1 cellular context compared by ENCODE assay signal in the genomic region with DNA sequence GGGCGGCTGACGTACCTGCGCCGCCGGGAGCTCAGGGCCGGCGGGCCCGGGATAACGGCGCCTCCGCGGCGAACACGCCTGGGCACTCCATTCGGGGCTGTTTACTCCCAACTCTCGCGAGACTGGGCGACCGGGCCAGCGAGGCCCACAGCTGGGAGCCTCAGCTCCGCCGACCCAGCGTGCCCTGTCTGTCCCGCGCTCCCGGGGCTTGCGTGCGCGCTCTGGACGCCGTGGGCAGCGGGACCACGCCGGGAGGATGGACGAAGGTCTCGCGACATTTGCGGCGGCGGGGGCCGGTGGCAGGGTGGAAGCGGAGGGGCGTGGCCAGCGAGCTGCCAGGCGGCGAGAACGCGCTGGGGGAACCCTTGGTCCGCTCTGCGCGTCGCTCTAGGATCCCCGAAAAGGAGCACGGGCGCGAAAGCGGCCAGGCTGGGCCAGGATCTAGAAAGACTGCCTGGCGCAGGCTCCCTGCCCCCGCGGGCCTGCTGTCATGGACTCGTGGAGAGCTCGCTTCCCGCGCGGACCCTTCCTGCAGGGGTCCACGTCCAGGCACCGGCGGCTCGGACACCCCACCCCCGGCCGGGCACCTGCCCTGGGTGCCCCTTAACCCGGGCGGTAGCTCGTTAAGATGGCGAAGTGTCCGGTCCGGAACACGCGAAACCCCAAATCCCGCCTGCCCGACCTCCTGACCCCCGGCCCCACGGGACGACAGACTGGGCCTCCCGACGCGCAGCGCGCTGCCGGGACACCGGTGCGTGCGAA.
A peak's percentile ranks its signal among the peaks of the same experiment; 100 is the strongest.
TF ChIP-seq lines count a peak whose summit lies in the region.

A gene (minus strand): TSS at position 223 of the 762 bp plus-strand sequence. CDS start 15,159 bp downstream, outside the sequence.

TF ChIP-seq in HepG2, 621 proteins besides CTCF, POLR2A, EP300 and RAD21 (continued from another document and continues in another):
- TF ChIP-seq, protein P1, sequence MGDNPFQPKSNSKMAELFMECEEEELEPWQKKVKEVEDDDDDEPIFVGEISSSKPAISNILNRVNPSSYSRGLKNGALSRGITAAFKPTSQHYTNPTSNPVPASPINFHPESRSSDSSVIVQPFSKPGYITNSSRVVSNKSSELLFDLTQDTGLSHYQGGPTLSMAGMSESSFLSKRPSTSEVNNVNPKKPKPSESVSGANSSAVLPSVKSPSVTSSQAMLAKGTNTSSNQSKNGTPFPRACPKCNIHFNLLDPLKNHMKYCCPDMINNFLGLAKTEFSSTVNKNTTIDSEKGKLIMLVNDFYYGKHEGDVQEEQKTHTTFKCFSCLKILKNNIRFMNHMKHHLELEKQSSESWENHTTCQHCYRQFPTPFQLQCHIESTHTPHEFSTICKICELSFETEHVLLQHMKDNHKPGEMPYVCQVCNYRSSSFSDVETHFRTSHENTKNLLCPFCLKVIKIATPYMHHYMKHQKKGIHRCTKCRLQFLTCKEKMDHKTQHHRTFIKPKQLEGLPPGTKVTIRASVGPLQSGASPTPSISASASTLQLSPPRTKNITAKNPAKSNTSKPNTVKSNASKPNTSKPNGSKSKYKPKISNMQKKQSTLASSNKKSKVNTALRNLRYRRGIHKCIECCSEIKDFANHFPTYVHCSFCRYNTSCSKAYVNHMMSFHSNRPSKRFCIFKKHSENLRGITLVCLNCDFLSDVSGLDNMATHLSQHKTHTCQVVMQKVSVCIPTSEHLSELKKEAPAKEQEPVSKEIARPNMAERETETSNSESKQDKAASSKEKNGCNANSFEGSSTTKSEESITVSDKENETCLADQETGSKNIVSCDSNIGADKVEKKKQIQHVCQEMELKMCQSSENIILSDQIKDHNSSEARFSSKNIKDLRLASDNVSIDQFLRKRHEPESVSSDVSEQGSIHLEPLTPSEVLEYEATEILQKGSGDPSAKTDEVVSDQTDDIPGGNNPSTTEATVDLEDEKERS (CRISPR knock-in tag; IDR thresholded peaks at IDR 0.05) = no peak
- TF ChIP-seq IKZF4 (CRISPR knock-in tag; IDR thresholded peaks at IDR 0.05; ENCODE audit: borderline replicate concordance, low read depth, not compliant biosample characterization) (peak; percentile 22), REPIN1 (CRISPR knock-in tag; IDR thresholded peaks at IDR 0.05; ENCODE audit: borderline replicate concordance, low read depth) (no peak), PLRG1 (conservative IDR thresholded peaks at IDR 0.05) (no peak), JUND (CRISPR knock-in tag; IDR thresholded peaks at IDR 0.05) (peak; percentile 48; the same call in 1 of the 2 replicates), ZC3H4 (CRISPR knock-in tag; IDR thresholded peaks at IDR 0.05; ENCODE audit: borderline replicate concordance) (0 out of 2 replicates have a peak, but pooled peaks have one; percentile 38), TEAD2 (CRISPR knock-in tag; IDR thresholded peaks at IDR 0.05) (0 out of 2 replicates have a peak, but pooled peaks have one; percentile 0), SNAPC2 (CRISPR knock-in tag; IDR thresholded peaks at IDR 0.05) (peak; percentile 52; the same call in 1 of the 2 replicates), KMT2B (CRISPR knock-in tag; IDR thresholded peaks at IDR 0.05) (peak; percentile 96), ZNF749 (CRISPR knock-in tag; IDR thresholded peaks at IDR 0.05; ENCODE audit: borderline replicate concordance) (no peak; the same call in none of the 2 replicates), KLF16 (CRISPR knock-in tag; IDR thresholded peaks at IDR 0.05) (peak in 1 of 2 experiments; percentile 96; a peak in 2 of 4 replicates), RXRA (CRISPR knock-in tag; IDR thresholded peaks at IDR 0.05) (peak; percentile 89), TCF12 (IDR thresholded peaks at IDR 0.05) (no peak), TCF12 (CRISPR knock-in tag; IDR thresholded peaks at IDR 0.05) (peak; percentile 90; the same call in 1 of the 2 replicates), IKZF1 (IDR thresholded peaks at IDR 0.05) (no peak), ZNF263 (CRISPR knock-in tag; IDR thresholded peaks at IDR 0.05) (0 out of 2 replicates have a peak, but pooled peaks have one; percentile 8), ZBTB8A (CRISPR knock-in tag; IDR thresholded peaks at IDR 0.05; ENCODE audit: borderline replicate concordance, low read depth) (peak; percentile 69; the same call in 1 of the 2 replicates), PITX1 (CRISPR knock-in tag; IDR thresholded peaks at IDR 0.05) (peak; percentile 60), ZNF589 (CRISPR knock-in tag; conservative IDR thresholded peaks at IDR 0.05) (no peak; the same call in none of the 2 replicates), SMARCC2 (IDR thresholded peaks at IDR 0.05) (no peak), ZNF644 (CRISPR knock-in tag; IDR thresholded peaks at IDR 0.05; ENCODE audit: low read depth) (0 out of 2 replicates have a peak, but pooled peaks have one; percentile 27), PAX8 (CRISPR knock-in tag; IDR thresholded peaks at IDR 0.05; ENCODE audit: borderline replicate concordance) (no peak), ZNF841 (CRISPR knock-in tag; IDR thresholded peaks at IDR 0.05; ENCODE audit: borderline replicate concordance) (no peak), ZMYM2 (CRISPR knock-in tag; IDR thresholded peaks at IDR 0.05) (peak; percentile 66), ZSCAN29 (CRISPR knock-in tag; conservative IDR thresholded peaks at IDR 0.05) (peak; percentile 74), NBN (conservative IDR thresholded peaks at IDR 0.05) (no peak), ZFP36L1 (CRISPR knock-in tag; IDR thresholded peaks at IDR 0.05) (peak; percentile 73), RBM22 (optimal IDR thresholded peaks at IDR 0.05; ENCODE audit: low read length) (peak; percentile 74), PCBP1 (IDR thresholded peaks at IDR 0.05; ENCODE audit: borderline replicate concordance, low read depth, low read length) (peak; percentile 82; the same call in 1 of the 2 replicates), ZNF317 (CRISPR knock-in tag; IDR thresholded peaks at IDR 0.05) (peak; percentile 76), RFXANK (CRISPR knock-in tag; IDR thresholded peaks at IDR 0.05) (peak; percentile 48; the same call in 1 of the 2 replicates), STAT5B (CRISPR knock-in tag; IDR thresholded peaks at IDR 0.05) (peak; percentile 21; the same call in 1 of the 2 replicates), RFXAP (CRISPR knock-in tag; IDR thresholded peaks at IDR 0.05; ENCODE audit: borderline replicate concordance) (no peak; the same call in 1 of the 2 replicates), SIX1 (CRISPR knock-in tag; IDR thresholded peaks at IDR 0.05; ENCODE audit: borderline replicate concordance) (no peak), PRPF4 (IDR thresholded peaks at IDR 0.05; ENCODE audit: low read depth, low read length, poor library complexity, severe bottlenecking) (no peak), ZNF484 (CRISPR knock-in tag; IDR thresholded peaks at IDR 0.05; ENCODE audit: borderline replicate concordance, low read depth) (no peak), ZNF441 (CRISPR knock-in tag; IDR thresholded peaks at IDR 0.05; ENCODE audit: borderline replicate concordance) (peak; percentile 81; the same call in 1 of the 2 replicates), THAP11 (CRISPR knock-in tag; IDR thresholded peaks at IDR 0.05) (peak; percentile 90), ZNF256 (CRISPR knock-in tag; conservative IDR thresholded peaks at IDR 0.05) (no peak), ZNF781 (CRISPR knock-in tag; IDR thresholded peaks at IDR 0.05; ENCODE audit: borderline replicate concordance, not compliant biosample characterization) (peak; percentile 86), MBD4 (IDR thresholded peaks at IDR 0.05; ENCODE audit: borderline replicate concordance, low read length) (no peak), SOX6 (IDR thresholded peaks at IDR 0.05) (no peak), SOX6 (CRISPR knock-in tag; IDR thresholded peaks at IDR 0.05) (peak; percentile 79), ZNF446 (CRISPR knock-in tag; IDR thresholded peaks at IDR 0.05) (peak; percentile 93; the same call in 1 of the 2 replicates), EZH2 (conservative IDR thresholded peaks at IDR 0.05; ENCODE audit: low read depth, low read length) (no peak), ZNF615 (CRISPR knock-in tag; IDR thresholded peaks at IDR 0.05; ENCODE audit: borderline replicate concordance) (no peak), ZFY (CRISPR knock-in tag; IDR thresholded peaks at IDR 0.05) (peak; percentile 95), ZNF253 (CRISPR knock-in tag; IDR thresholded peaks at IDR 0.05; ENCODE audit: borderline replicate concordance) (no peak), NFIC (IDR thresholded peaks at IDR 0.05; ENCODE audit: low read length) (no peak; the same call in 1 of the 2 replicates), ZNF878 (CRISPR knock-in tag; IDR thresholded peaks at IDR 0.05) (peak; percentile 20; the same call in 1 of the 2 replicates), TGIF2 (CRISPR knock-in tag; IDR thresholded peaks at IDR 0.05) (peak; percentile 74), ZFP37 (CRISPR knock-in tag; IDR thresholded peaks at IDR 0.05; ENCODE audit: borderline replicate concordance) (no peak; the same call in 1 of the 2 replicates), ZBTB42 (CRISPR knock-in tag; IDR thresholded peaks at IDR 0.05) (no peak), CREM (IDR thresholded peaks at IDR 0.05) (no peak), CREM (CRISPR knock-in tag; IDR thresholded peaks at IDR 0.05) (no peak)
- TF ChIP-seq, protein P2, sequence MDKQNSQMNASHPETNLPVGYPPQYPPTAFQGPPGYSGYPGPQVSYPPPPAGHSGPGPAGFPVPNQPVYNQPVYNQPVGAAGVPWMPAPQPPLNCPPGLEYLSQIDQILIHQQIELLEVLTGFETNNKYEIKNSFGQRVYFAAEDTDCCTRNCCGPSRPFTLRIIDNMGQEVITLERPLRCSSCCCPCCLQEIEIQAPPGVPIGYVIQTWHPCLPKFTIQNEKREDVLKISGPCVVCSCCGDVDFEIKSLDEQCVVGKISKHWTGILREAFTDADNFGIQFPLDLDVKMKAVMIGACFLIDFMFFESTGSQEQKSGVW (CRISPR knock-in tag; IDR thresholded peaks at IDR 0.05; ENCODE audit: borderline replicate concordance) = no peak
- TF ChIP-seq, protein P3, sequence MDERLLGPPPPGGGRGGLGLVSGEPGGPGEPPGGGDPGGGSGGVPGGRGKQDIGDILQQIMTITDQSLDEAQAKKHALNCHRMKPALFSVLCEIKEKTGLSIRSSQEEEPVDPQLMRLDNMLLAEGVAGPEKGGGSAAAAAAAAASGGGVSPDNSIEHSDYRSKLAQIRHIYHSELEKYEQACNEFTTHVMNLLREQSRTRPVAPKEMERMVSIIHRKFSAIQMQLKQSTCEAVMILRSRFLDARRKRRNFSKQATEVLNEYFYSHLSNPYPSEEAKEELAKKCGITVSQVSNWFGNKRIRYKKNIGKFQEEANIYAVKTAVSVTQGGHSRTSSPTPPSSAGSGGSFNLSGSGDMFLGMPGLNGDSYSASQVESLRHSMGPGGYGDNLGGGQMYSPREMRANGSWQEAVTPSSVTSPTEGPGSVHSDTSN (CRISPR knock-in tag; IDR thresholded peaks at IDR 0.05) = no peak
- TF ChIP-seq, protein P4, sequence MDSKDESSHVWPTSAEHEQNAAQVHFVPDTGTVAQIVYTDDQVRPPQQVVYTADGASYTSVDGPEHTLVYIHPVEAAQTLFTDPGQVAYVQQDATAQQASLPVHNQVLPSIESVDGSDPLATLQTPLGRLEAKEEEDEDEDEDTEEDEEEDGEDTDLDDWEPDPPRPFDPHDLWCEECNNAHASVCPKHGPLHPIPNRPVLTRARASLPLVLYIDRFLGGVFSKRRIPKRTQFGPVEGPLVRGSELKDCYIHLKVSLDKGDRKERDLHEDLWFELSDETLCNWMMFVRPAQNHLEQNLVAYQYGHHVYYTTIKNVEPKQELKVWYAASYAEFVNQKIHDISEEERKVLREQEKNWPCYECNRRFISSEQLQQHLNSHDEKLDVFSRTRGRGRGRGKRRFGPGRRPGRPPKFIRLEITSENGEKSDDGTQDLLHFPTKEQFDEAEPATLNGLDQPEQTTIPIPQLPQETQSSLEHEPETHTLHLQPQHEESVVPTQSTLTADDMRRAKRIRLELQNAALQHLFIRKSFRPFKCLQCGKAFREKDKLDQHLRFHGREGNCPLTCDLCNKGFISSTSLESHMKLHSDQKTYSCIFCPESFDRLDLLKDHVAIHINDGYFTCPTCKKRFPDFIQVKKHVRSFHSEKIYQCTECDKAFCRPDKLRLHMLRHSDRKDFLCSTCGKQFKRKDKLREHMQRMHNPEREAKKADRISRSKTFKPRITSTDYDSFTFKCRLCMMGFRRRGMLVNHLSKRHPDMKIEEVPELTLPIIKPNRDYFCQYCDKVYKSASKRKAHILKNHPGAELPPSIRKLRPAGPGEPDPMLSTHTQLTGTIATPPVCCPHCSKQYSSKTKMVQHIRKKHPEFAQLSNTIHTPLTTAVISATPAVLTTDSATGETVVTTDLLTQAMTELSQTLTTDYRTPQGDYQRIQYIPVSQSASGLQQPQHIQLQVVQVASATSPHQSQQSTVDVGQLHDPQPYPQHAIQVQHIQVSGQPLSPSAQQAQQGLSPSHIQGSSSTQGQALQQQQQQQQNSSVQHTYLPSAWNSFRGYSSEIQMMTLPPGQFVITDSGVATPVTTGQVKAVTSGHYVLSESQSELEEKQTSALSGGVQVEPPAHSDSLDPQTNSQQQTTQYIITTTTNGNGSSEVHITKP (CRISPR knock-in tag; IDR thresholded peaks at IDR 0.05; ENCODE audit: low read depth) = peak; percentile 74
- TF ChIP-seq, protein P5, sequence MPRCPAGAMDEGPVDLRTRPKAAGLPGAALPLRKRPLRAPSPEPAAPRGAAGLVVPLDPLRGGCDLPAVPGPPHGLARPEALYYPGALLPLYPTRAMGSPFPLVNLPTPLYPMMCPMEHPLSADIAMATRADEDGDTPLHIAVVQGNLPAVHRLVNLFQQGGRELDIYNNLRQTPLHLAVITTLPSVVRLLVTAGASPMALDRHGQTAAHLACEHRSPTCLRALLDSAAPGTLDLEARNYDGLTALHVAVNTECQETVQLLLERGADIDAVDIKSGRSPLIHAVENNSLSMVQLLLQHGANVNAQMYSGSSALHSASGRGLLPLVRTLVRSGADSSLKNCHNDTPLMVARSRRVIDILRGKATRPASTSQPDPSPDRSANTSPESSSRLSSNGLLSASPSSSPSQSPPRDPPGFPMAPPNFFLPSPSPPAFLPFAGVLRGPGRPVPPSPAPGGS (CRISPR knock-in tag; IDR thresholded peaks at IDR 0.05) = peak; percentile 94
- TF ChIP-seq, protein P6, sequence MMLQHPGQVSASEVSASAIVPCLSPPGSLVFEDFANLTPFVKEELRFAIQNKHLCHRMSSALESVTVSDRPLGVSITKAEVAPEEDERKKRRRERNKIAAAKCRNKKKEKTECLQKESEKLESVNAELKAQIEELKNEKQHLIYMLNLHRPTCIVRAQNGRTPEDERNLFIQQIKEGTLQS (CRISPR knock-in tag; IDR thresholded peaks at IDR 0.05) = peak; percentile 8
- TF ChIP-seq, protein P7, sequence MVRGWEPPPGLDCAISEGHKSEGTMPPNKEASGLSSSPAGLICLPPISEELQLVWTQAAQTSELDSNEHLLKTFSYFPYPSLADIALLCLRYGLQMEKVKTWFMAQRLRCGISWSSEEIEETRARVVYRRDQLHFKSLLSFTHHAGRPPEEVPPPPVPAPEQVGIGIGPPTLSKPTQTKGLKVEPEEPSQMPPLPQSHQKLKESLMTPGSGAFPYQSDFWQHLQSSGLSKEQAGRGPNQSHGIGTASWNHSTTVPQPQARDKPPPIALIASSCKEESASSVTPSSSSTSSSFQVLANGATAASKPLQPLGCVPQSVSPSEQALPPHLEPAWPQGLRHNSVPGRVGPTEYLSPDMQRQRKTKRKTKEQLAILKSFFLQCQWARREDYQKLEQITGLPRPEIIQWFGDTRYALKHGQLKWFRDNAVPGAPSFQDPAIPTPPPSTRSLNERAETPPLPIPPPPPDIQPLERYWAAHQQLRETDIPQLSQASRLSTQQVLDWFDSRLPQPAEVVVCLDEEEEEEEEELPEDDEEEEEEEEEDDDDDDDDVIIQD (CRISPR knock-in tag; IDR thresholded peaks at IDR 0.05; ENCODE audit: low read depth) = peak; percentile 48; the same call in 1 of the 2 replicates
- TF ChIP-seq, protein P8, sequence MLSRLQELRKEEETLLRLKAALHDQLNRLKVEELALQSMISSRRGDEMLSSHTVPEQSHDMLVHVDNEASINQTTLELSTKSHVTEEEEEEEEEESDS (CRISPR knock-in tag; IDR thresholded peaks at IDR 0.05; ENCODE audit: borderline replicate concordance) = no peak
